ENCODE assay signal across 26 cellular contexts in the genomic region with DNA sequence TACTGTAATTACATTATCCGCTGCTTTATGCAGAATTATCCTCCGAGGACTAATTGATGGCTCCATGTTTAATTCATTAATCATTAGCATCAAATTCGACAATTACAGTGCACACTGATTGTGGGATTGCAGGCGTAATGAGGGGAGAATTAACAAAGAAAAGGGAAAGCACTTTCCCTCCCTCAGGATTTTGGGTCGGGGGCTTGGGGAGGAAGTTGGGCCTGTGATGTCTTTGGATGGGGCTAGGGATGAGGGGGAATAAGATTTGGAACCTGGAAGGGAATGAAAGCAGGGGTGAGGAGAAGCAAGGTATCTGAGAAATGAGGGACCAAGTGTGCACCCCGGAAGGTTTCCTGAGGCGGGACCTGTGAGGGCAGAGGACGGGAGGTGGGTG. TPM values are rescaled to one million over a fixed set of nuclear protein-coding genes. Genes with fewer than 3 reads are reported as not detected.
"Had no signal": no experiment of that assay in that cellular context is flagged by ENCODE, and none has a peak within 500 bp of the region (broad histone marks: within the 10 kb centered on the region; RNA-seq: fewer than 3 reads in every experiment).

No MANE protein-coding gene starts in this region.

- ATAC-seq: activated CD4-positive, alpha-beta T cell treated with anti-CD3 and anti-CD28 coated beads for 36 hours; activated CD8-positive, alpha-beta memory T cell treated with anti-CD3 and anti-CD28 coated beads, Interleukin-2, amount 10 ng/mL, durations not matched to agents 7 days and 5 days; activated CD8-positive, alpha-beta T cell treated with anti-CD3 and anti-CD28 coated beads, Interleukin-2, amount 10 ng/mL, durations not matched to agents 7 days and 5 days; esophagus mucosa; lower lobe of right lung; naive thymus-derived CD8-positive, alpha-beta T cell; right cardiac atrium; upper lobe of right lung had no signal

- DNase-seq: activated CD4-positive, alpha-beta T cell treated with anti-CD3 and anti-CD28 coated beads for 36 hours; activated CD4-positive, CD25-positive, alpha-beta regulatory T cell; activated CD8-positive, alpha-beta memory T cell treated with anti-CD3 and anti-CD28 coated beads, Interleukin-2, amount 10 ng/mL, durations not matched to agents 7 days and 5 days; activated CD8-positive, alpha-beta T cell treated with anti-CD3 and anti-CD28 coated beads, Interleukin-2, amount 10 ng/mL, durations not matched to agents 7 days and 5 days; activated naive CD4-positive, alpha-beta T cell treated with anti-CD3 and anti-CD28 coated beads for 36 hours; activated naive CD8-positive, alpha-beta T cell treated with anti-CD3 and anti-CD28 coated beads for 36 hours; brain microvascular endothelial cell; caudate nucleus; cortex of kidney; foreskin fibroblast; heart right ventricle; mesenchymal stem cell; stimulated activated naive CD4-positive, alpha-beta T cell; tibial artery had no signal

- H3K27me3 Mint-ChIP-seq: activated CD4-positive, alpha-beta T cell treated with anti-CD3 and anti-CD28 coated beads for 36 hours; activated CD8-positive, alpha-beta memory T cell treated with anti-CD3 and anti-CD28 coated beads, Interleukin-2, amount 10 ng/mL, durations not matched to agents 7 days and 5 days; activated naive CD8-positive, alpha-beta T cell treated with anti-CD3 and anti-CD28 coated beads for 36 hours had no signal

- H3K27me3 ChIP-seq: adrenal gland, ascending aorta, brain microvascular endothelial cell, heart right ventricle, spleen, suprapubic skin, tibial artery, upper lobe of right lung had no signal

- H3K27ac Mint-ChIP-seq: activated CD4-positive, alpha-beta T cell treated with anti-CD3 and anti-CD28 coated beads for 36 hours; activated CD8-positive, alpha-beta memory T cell treated with anti-CD3 and anti-CD28 coated beads, Interleukin-2, amount 10 ng/mL, durations not matched to agents 7 days and 5 days; activated CD8-positive, alpha-beta T cell treated with anti-CD3 and anti-CD28 coated beads, Interleukin-2, amount 10 ng/mL, durations not matched to agents 7 days and 5 days; activated naive CD4-positive, alpha-beta T cell treated with anti-CD3 and anti-CD28 coated beads for 36 hours; activated naive CD8-positive, alpha-beta T cell treated with anti-CD3 and anti-CD28 coated beads for 36 hours; naive thymus-derived CD8-positive, alpha-beta T cell had no signal

- H3K9me3 Mint-ChIP-seq: activated naive CD4-positive, alpha-beta T cell treated with anti-CD3 and anti-CD28 coated beads for 36 hours; activated naive CD8-positive, alpha-beta T cell treated with anti-CD3 and anti-CD28 coated beads for 36 hours; naive thymus-derived CD8-positive, alpha-beta T cell had no signal

- H3K27ac ChIP-seq: adrenal gland, ascending aorta, brain microvascular endothelial cell, lower lobe of right lung, spleen, suprapubic skin, tibial artery, upper lobe of right lung had no signal

- H3K9me3 ChIP-seq: adrenal gland, ascending aorta, heart right ventricle, lower lobe of right lung, spleen, suprapubic skin, tibial artery, upper lobe of right lung had no signal

- H3K4me3 Mint-ChIP-seq: activated CD4-positive, alpha-beta T cell treated with anti-CD3 and anti-CD28 coated beads for 36 hours; activated CD8-positive, alpha-beta memory T cell treated with anti-CD3 and anti-CD28 coated beads, Interleukin-2, amount 10 ng/mL, durations not matched to agents 7 days and 5 days; activated CD8-positive, alpha-beta T cell treated with anti-CD3 and anti-CD28 coated beads, Interleukin-2, amount 10 ng/mL, durations not matched to agents 7 days and 5 days; activated naive CD4-positive, alpha-beta T cell treated with anti-CD3 and anti-CD28 coated beads for 36 hours; activated naive CD8-positive, alpha-beta T cell treated with anti-CD3 and anti-CD28 coated beads for 36 hours; naive thymus-derived CD8-positive, alpha-beta T cell had no signal

- H3K4me1 ChIP-seq: adrenal gland, ascending aorta, lower lobe of right lung, suprapubic skin, tibial artery, upper lobe of right lung had no signal

- H3K4me1 Mint-ChIP-seq: activated CD4-positive, alpha-beta T cell treated with anti-CD3 and anti-CD28 coated beads for 36 hours; activated CD8-positive, alpha-beta memory T cell treated with anti-CD3 and anti-CD28 coated beads, Interleukin-2, amount 10 ng/mL, durations not matched to agents 7 days and 5 days; activated naive CD8-positive, alpha-beta T cell treated with anti-CD3 and anti-CD28 coated beads for 36 hours; naive thymus-derived CD8-positive, alpha-beta T cell had no signal

- H3K36me3 Mint-ChIP-seq: activated CD8-positive, alpha-beta memory T cell treated with anti-CD3 and anti-CD28 coated beads, Interleukin-2, amount 10 ng/mL, durations not matched to agents 7 days and 5 days; activated naive CD8-positive, alpha-beta T cell treated with anti-CD3 and anti-CD28 coated beads for 36 hours had no signal

- H3K4me3 ChIP-seq: adrenal gland, ascending aorta, heart right ventricle, lower lobe of right lung, spleen, suprapubic skin, tibial artery, upper lobe of right lung had no signal

RNA-seq across cellular contexts. Expression of a gene that starts 31.0 kb away (rescaled TPM):
- total RNA-seq: activated CD8-positive, alpha-beta memory T cell treated with anti-CD3 and anti-CD28 coated beads, Interleukin-2, amount 10 ng/mL, durations not matched to agents 7 days and 5 days; activated CD8-positive, alpha-beta T cell treated with anti-CD3 and anti-CD28 coated beads, Interleukin-2, amount 10 ng/mL, durations not matched to agents 7 days and 5 days; activated naive CD4-positive, alpha-beta T cell treated with anti-CD3 and anti-CD28 coated beads for 36 hours; activated naive CD8-positive, alpha-beta T cell treated with anti-CD3 and anti-CD28 coated beads for 36 hours; adrenal gland; ascending aorta; chondrocyte; esophagus mucosa; kidney epithelial cell; lower lobe of right lung; naive thymus-derived CD8-positive, alpha-beta T cell; omental fat pad; spleen; suprapubic skin; upper lobe of right lung had no signal
- polyA plus RNA-seq: adrenal gland; naive thymus-derived CD8-positive, alpha-beta T cell; spleen had no signal

RNA-seq across cellular contexts. Expression of a gene that starts 50.5 kb away (rescaled TPM):
- total RNA-seq: activated CD4-positive, alpha-beta T cell treated with anti-CD3 and anti-CD28 coated beads for 36 hours; activated CD8-positive, alpha-beta memory T cell treated with anti-CD3 and anti-CD28 coated beads, Interleukin-2, amount 10 ng/mL, durations not matched to agents 7 days and 5 days; activated CD8-positive, alpha-beta T cell treated with anti-CD3 and anti-CD28 coated beads, Interleukin-2, amount 10 ng/mL, durations not matched to agents 7 days and 5 days; activated naive CD4-positive, alpha-beta T cell treated with anti-CD3 and anti-CD28 coated beads for 36 hours; activated naive CD8-positive, alpha-beta T cell treated with anti-CD3 and anti-CD28 coated beads for 36 hours; adrenal gland; ascending aorta; chondrocyte; esophagus mucosa; kidney epithelial cell; lower lobe of right lung; naive thymus-derived CD8-positive, alpha-beta T cell; omental fat pad; spleen; suprapubic skin; upper lobe of right lung had no signal
- polyA plus RNA-seq: adrenal gland; naive thymus-derived CD8-positive, alpha-beta T cell; spleen had no signal
